Comparison of ENCODE assay signal across 8 cellular contexts in genomic region chrX:123860506-123860840, GRCh38. TPM values are rescaled to one million over a fixed set of nuclear protein-coding genes. Genes with fewer than 3 reads are reported as not detected.
DNase-seq lines count a peak whose midpoint lies in the region; ATAC-seq and TF ChIP-seq lines count a peak whose summit lies in the region.

No MANE protein-coding gene starts in this region.

- H3K27ac ChIP-seq in spleen: peak overlapping the region; percentile 96 to 99 (median 97)

- intact Hi-C loops in spleen (cut with DNase I; ENCODE audit: low total_unique reads): no loop called here

- H3K36me3 Mint-ChIP-seq in immature natural killer cell: no peaks in the 10 kb centered on the region

- H3K4me3 ChIP-seq in astrocyte of the spinal cord (ENCODE audit: low read depth, low read length) (peak overlapping the region; percentile 65), spleen (peak overlapping the region; percentile 48 to 77 (median 63))

- ATAC-seq in GM18498 (IDR thresholded peaks at IDR 0.05; ENCODE audit: unreplicated experiment) (peak; percentile 53), HG02852 (IDR thresholded peaks at IDR 0.05; ENCODE audit: unreplicated experiment) (peak; percentile 35)

- TF ChIP-seq CTCF in astrocyte of the spinal cord (IDR thresholded peaks at IDR 0.05; ENCODE audit: low read depth, low read length) (no peak), spleen (IDR thresholded peaks at IDR 0.05 in 8 of 11, conservative IDR thresholded peaks at IDR 0.05 in 3 of 11) (no peak)

- H3K36me3 ChIP-seq in spleen: no peaks in the 10 kb centered on the region

- H3K4me1 ChIP-seq in spleen: peaks cover 3 to 42% (median 16%) of the 10 kb centered on the region in 6 donors

- H3K4me1 Mint-ChIP-seq in immature natural killer cell: peaks cover 27 to 39% of the 10 kb centered on the region in 2 donors

- H3K9me3 ChIP-seq in spleen: no peaks in the 10 kb centered on the region

- H3K27me3 Mint-ChIP-seq in immature natural killer cell (ENCODE audit: low read depth in 3 of 3): peaks cover 3 to 14% (median 12%) of the 10 kb centered on the region in 3 donors

- H3K9me3 Mint-ChIP-seq in immature natural killer cell: peaks cover 0 to 1% (median 0%) of the 10 kb centered on the region in 6 donors

- in situ Hi-C loops in astrocyte of the spinal cord (cut with HindIII; ENCODE audit: low sequenced_read_pairs): no loop called here

- peak overlapping the region; percentile 92 to 98 (median 96) for H3K27ac Mint-ChIP-seq in immature natural killer cell

- DNase-seq in AG08396 (ENCODE audit: low spot score) (peak; percentile 18), NCI-H345 treated with DMSO at 0.1 percent for 48 hours (lab: John Stamatoyannopoulos, UW; ENCODE audit: unreplicated experiment) (peak; percentile 32), astrocyte of the spinal cord (ENCODE audit: low read depth, low spot score) (peak; percentile 56), immature natural killer cell (peak; percentile 50 to 63 (median 58)), spleen (no peak), HPDE6-E6E7 (ENCODE audit: extremely low spot score) (no peak)

- peak in 1 of 3 donors; percentile 54 for TF ChIP-seq POLR2A in spleen (IDR thresholded peaks at IDR 0.05)

- H3K4me3 Mint-ChIP-seq in immature natural killer cell: peak overlapping the region; percentile 91 to 97 (median 95)

- no peaks in the 10 kb centered on the region for H3K27me3 ChIP-seq in spleen (replicated peaks in 1 of 7)

- WGBS in spleen, 5 donors: 0 to 44% (median 6%) methylated on average over 3 of the region's 3 CpGs

RNA-seq across cellular contexts. Expression of gene XIAP, which starts 0.6 kb away (rescaled TPM):
- polyA plus RNA-seq in immature natural killer cell (10 to 100 TPM in 1 of 3 donors, 1 to 10 TPM in 2; 1.1 to 14.4 (median 6.3) TPM), spleen (10 to 100 TPM in 1 of 3 donors, 1 to 10 TPM in 2; 4.7 to 12.1 (median 5.0) TPM)
- 10 to 100 TPM; 33.4 to 67.0 (median 59.9) TPM for total RNA-seq in spleen

Comparison
In these comparisons a context has a peak if more than half of its experiments do, and no peak if none do; other contexts are left out.
1. DNase-seq: peak in AG08396 (single experiment), NCI-H345 treated with DMSO at 0.1 percent for 48 hours (single experiment), astrocyte of the spinal cord (single experiment) and immature natural killer cell (3 of 3); none in spleen (single experiment) and HPDE6-E6E7 (single experiment).